24 cellular contexts compared by ENCODE assay signal in the genomic region with DNA sequence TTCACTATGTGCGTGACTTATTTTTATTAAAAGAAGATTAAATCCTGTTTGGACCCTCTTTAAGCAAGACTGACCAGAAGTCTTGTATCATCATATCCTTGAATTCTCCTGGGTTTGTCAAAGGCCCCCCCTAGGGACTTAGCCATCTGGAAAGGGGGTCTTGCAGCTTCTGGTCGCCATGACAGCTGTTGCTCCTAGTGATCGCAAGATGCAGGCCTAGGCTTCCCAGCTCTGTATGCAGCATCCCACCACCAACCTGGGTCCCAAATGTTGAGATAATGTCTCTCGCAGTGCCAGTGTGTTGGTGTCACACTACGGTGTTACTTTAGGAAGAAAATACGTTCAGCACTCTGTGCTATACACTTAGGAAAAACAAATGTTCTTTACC. TPM values are rescaled to one million over a fixed set of nuclear protein-coding genes. Genes with fewer than 3 reads are reported as not detected.
"Had no signal": no experiment of that assay in that cellular context is flagged by ENCODE, and none has a peak within 500 bp of the region (broad histone marks: within the 10 kb centered on the region; RNA-seq: fewer than 3 reads in every experiment).

No MANE protein-coding gene starts in this region.

- H3K36me3 ChIP-seq: esophagus squamous epithelium, gastroesophageal sphincter, neutrophil, spleen, tibial nerve had no signal

- ATAC-seq: effector memory CD8-positive, alpha-beta T cell; gastroesophageal sphincter; naive thymus-derived CD4-positive, alpha-beta T cell; sciatic nerve; stimulated activated memory B cell treated with anti-CD40 and anti-IgM and Interleukin-4, amounts not matched to agents 10 μg/mL and 1 μg/mL and 100 μg/mL, for 72 hours; stimulated activated naive CD8-positive, alpha-beta T cell treated with anti-CD3 and anti-CD28 coated beads, Interleukin-15, amount 100 ng/mL, for 72 hours had no signal

- H3K27me3 ChIP-seq: gastroesophageal sphincter, neutrophil, testis, tibial nerve had no signal

- H3K27ac ChIP-seq: epithelial cell of prostate, esophagus squamous epithelium, gastroesophageal sphincter, neutrophil, spleen, testis, tibial nerve had no signal

- H3K4me1 ChIP-seq: gastroesophageal sphincter, tibial nerve had no signal

- DNase-seq: effector memory CD8-positive, alpha-beta T cell; esophagus squamous epithelium; foreskin fibroblast; immature natural killer cell; mesendoderm; naive thymus-derived CD4-positive, alpha-beta T cell; posterior cingulate gyrus; spleen; stimulated activated CD4-positive, alpha-beta T cell treated with anti-CD3 and anti-CD28 coated beads, Interleukin-15, amount 100 ng/mL, for 24 hours; stimulated activated CD4-positive, alpha-beta T cell treated with anti-CD3 and anti-CD28 coated beads, Interleukin-1b, Interleukin-23, amount 100 ng/mL, for 48 hours; stimulated activated CD4-positive, alpha-beta T cell treated with anti-CD3 and anti-CD28 coated beads, Interleukin-4, amount 100 ng/mL, for 24 hours; stimulated activated naive CD8-positive, alpha-beta T cell treated with anti-CD3 and anti-CD28 coated beads, Interleukin-15, amount 100 ng/mL, for 72 hours; testis had no signal

- H3K9me3 ChIP-seq: esophagus squamous epithelium, gastroesophageal sphincter, neutrophil, spleen, testis, tibial nerve had no signal

- FAIRE-seq: keratinocyte had no signal

- H3K4me3 ChIP-seq: esophagus squamous epithelium, gastroesophageal sphincter, spleen, testis, tibial nerve had no signal

RNA-seq across cellular contexts. Expression of a gene that starts 18.7 kb away (rescaled TPM):
- total RNA-seq: lung microvascular endothelial cell, mononuclear cell, pulmonary artery endothelial cell had no signal
- polyA plus RNA-seq: naive thymus-derived CD4-positive, alpha-beta T cell; neural cell had no signal
